Comparison of ENCODE assay signal across 28 cellular contexts in genomic region chr17:65809366-65809765, GRCh38.
"Had no signal": no experiment of that assay in that cellular context is flagged by ENCODE, and none has a peak within 500 bp of the region (broad histone marks: within the 10 kb centered on the region; RNA-seq: fewer than 3 reads in every experiment).

No MANE protein-coding gene starts in this region.

- H3K4me1 ChIP-seq: colonic mucosa, esophagus squamous epithelium, neural progenitor cell, parathyroid adenoma, right atrium auricular region, spleen, testis, tibial artery had no signal

- H3K27me3 Mint-ChIP-seq: dendritic cell treated with granulocyte-macrophage colony-stimulating factor and Interleukin-4, amounts not matched to agents 40 ng/mL and 50 ng/mL, for 4 days; memory B cell; progenitor cell of endocrine pancreas; stimulated activated memory B cell treated with anti-CD40 and anti-IgM and Interleukin-4, amounts not matched to agents 10 μg/mL and 1 μg/mL and 100 μg/mL, for 72 hours; type B pancreatic cell had no signal

- H3K4me3 Mint-ChIP-seq: dendritic cell treated with granulocyte-macrophage colony-stimulating factor and Interleukin-4, amounts not matched to agents 40 ng/mL and 50 ng/mL, for 4 days; endodermal cell; memory B cell; naive thymus-derived CD4-positive, alpha-beta T cell; nephron; neural progenitor cell; stimulated activated memory B cell treated with anti-CD40 and anti-IgM and Interleukin-4, amounts not matched to agents 10 μg/mL and 1 μg/mL and 100 μg/mL, for 72 hours; type B pancreatic cell had no signal

- H3K27ac Mint-ChIP-seq: dendritic cell treated with granulocyte-macrophage colony-stimulating factor and Interleukin-4, amounts not matched to agents 40 ng/mL and 50 ng/mL, for 4 days; endodermal cell; memory B cell; naive thymus-derived CD4-positive, alpha-beta T cell; nephron; neural progenitor cell; progenitor cell of endocrine pancreas; stimulated activated memory B cell treated with anti-CD40 and anti-IgM and Interleukin-4, amounts not matched to agents 10 μg/mL and 1 μg/mL and 100 μg/mL, for 72 hours; type B pancreatic cell had no signal

- FAIRE-seq: endothelial cell of umbilical vein, frontal cortex, kidney, urothelium cell line had no signal

- H3K4me1 Mint-ChIP-seq: endodermal cell, nephron, neural progenitor cell had no signal

- H3K4me3 ChIP-seq: colonic mucosa, esophagus squamous epithelium, lung, neural progenitor cell, right atrium auricular region, sigmoid colon, skin epidermis, spleen, testis, tibial artery had no signal

- H3K27ac ChIP-seq: colonic mucosa, esophagus squamous epithelium, neural progenitor cell, parathyroid adenoma, right atrium auricular region, sigmoid colon, skin epidermis, spleen, testis, tibial artery had no signal

- DNase-seq: colonic mucosa; effector CD8-positive, alpha-beta T cell; endodermal cell; erythroblast; esophagus squamous epithelium; kidney; naive thymus-derived CD4-positive, alpha-beta T cell; sigmoid colon; spleen; stimulated activated CD4-positive, alpha-beta T cell treated with anti-CD3 and anti-CD28 coated beads, Interleukin-4, amount 100 ng/mL, for 4 hours; stimulated activated naive CD8-positive, alpha-beta T cell treated with anti-CD3 and anti-CD28 coated beads, Interleukin-15, Interleukin-2, amounts not matched to agents 100 U/mL and 50 U/mL, for 24 hours; substantia nigra; testis; tibial artery had no signal

- H3K36me3 ChIP-seq: colonic mucosa, esophagus squamous epithelium, neural progenitor cell, right atrium auricular region, sigmoid colon, spleen, tibial artery had no signal
